Comparison of ENCODE assay signal across 1 cellular context in the genomic region with DNA sequence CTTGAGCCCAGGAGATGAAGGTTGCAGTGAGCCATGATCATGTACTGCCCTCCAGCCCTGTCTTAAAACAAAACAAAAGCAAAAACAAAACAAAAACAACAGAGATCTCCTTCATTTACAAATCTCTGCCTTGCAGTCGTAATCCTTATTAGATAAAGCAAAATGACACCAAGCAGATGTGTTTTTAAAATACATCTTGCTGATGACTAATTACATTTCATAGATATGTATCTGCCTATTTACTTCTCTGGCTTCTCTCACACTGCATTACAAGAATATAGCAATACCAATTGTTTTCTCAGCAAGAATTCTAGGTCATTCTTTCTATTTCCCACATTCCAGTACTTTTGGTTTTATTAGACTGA.
A peak's percentile ranks its signal among the peaks of the same experiment; 100 is the strongest.
TF ChIP-seq lines count a peak whose summit lies in the region.

No MANE protein-coding gene starts in this region.

TF ChIP-seq in SK-N-SH treated with all-trans-retinoic acid at 6 μM for 48 hours, 23 proteins besides CTCF, POLR2A, EP300 and RAD21 (continued from another document):
- TF ChIP-seq CREB5 (CRISPR knock-in tag; IDR thresholded peaks at IDR 0.05; ENCODE audit: low read depth) (peak; percentile 79; the same call in 1 of the 2 replicates), ZC3H10 (CRISPR knock-in tag; IDR thresholded peaks at IDR 0.05) (0 out of 2 replicates have a peak, but pooled peaks have one; percentile 8), ZNF70 (CRISPR knock-in tag; IDR thresholded peaks at IDR 0.05) (no peak)
- TF ChIP-seq, protein P1, sequence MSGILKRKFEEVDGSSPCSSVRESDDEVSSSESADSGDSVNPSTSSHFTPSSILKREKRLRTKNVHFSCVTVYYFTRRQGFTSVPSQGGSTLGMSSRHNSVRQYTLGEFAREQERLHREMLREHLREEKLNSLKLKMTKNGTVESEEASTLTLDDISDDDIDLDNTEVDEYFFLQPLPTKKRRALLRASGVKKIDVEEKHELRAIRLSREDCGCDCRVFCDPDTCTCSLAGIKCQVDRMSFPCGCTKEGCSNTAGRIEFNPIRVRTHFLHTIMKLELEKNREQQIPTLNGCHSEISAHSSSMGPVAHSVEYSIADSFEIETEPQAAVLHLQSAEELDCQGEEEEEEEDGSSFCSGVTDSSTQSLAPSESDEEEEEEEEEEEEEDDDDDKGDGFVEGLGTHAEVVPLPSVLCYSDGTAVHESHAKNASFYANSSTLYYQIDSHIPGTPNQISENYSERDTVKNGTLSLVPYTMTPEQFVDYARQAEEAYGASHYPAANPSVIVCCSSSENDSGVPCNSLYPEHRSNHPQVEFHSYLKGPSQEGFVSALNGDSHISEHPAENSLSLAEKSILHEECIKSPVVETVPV (CRISPR knock-in tag; IDR thresholded peaks at IDR 0.05): 0 out of 2 replicates have a peak, but pooled peaks have one; percentile 33
